In the genomic region with DNA sequence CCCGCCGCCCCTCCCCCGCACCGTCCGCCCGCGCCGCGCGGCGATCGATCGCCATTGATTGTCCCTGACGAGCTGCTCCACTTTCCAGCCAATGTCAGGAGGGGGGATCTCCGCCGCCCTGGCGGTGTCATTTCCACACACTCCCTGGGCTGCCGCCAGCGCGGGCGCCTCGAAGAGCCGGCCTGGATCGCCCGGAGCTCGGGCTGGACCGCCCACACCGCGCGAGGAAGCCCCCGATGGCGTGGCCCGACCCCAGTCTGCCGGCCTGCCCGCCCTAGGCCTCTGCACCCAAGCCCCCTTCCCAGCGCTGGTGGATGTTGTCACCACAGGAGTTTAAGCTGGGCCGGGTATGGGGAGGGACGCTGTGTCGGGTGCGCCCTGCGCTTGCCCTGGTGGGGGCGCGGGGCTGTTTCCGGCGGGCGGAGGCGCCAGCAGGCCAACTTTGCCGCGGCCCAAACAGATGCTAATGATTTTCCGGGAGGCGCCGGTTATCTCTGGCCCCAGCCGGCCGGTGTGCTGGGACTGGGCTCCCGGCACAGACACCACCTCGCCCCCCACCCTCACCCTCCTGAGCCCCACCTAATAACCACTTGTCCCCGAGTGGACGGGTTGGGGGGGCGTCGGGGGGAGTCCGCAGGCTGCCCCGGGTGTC, we compare ENCODE assay signal across 8 cellular contexts. TPM values are rescaled to one million over a fixed set of nuclear protein-coding genes. Genes with fewer than 3 reads are reported as not detected.
DNase-seq lines count a peak whose midpoint lies in the region; ATAC-seq and TF ChIP-seq lines count a peak whose summit lies in the region.

No MANE protein-coding gene starts in this region.

- H3K9me3 ChIP-seq in OCI-LY1 (ENCODE audit: low read length) (no peaks in the 10 kb centered on the region), adipocyte (ENCODE audit: control insufficient read depth, low read length) (no peaks in the 10 kb centered on the region), neuron (ENCODE audit: low read length) (no peaks in the 10 kb centered on the region)

- no peaks in the 10 kb centered on the region for H4K20me1 ChIP-seq in OCI-LY1 (ENCODE audit: insufficient read depth, low read length)

- H3K27me3 ChIP-seq in OCI-LY1 (ENCODE audit: insufficient read depth, low read length): no peaks in the 10 kb centered on the region
- no peaks in the 10 kb centered on the region for H3K27me3 ChIP-seq in adipocyte (replicated peaks; ENCODE audit: control insufficient read depth, insufficient read depth, low read length)
- H3K27me3 ChIP-seq in neuron (ENCODE audit: insufficient read depth, low read length): no peaks in the 10 kb centered on the region

- peaks cover 70% of the 10 kb centered on the region for H3K4me1 Mint-ChIP-seq in glutamatergic neuron (ENCODE audit: low read depth, unreplicated experiment)

- H3K27ac Mint-ChIP-seq in glutamatergic neuron (ENCODE audit: unreplicated experiment): peak overlapping the region; percentile 100

- peak; percentile 27 for TF ChIP-seq CTCF in GM13977 (IDR thresholded peaks at IDR 0.05; ENCODE audit: extremely low read depth, insufficient read depth, missing control alignments)
- peak; percentile 36; the same call in 1 of the 2 replicates for TF ChIP-seq CTCF in OCI-LY1 (IDR thresholded peaks at IDR 0.05; ENCODE audit: low read length)
- peak; percentile 25 for TF ChIP-seq CTCF in glutamatergic neuron (IDR thresholded peaks at IDR 0.05; ENCODE audit: partially characterized antibody, unreplicated experiment)

- H3K36me3 Mint-ChIP-seq in glutamatergic neuron (ENCODE audit: unreplicated experiment): no peaks in the 10 kb centered on the region

- peak overlapping the region; percentile 98 for H3K27ac ChIP-seq in OCI-LY1 (ENCODE audit: low read depth, low read length, poor library complexity, severe bottlenecking)

- peak overlapping the region; percentile 98 for H3K4me2 ChIP-seq in OCI-LY1 (ENCODE audit: low read length)

- peaks cover 32% of the 10 kb centered on the region for H3K9me3 Mint-ChIP-seq in glutamatergic neuron (ENCODE audit: unreplicated experiment)

- peaks cover 19% of the 10 kb centered on the region for H3K27me3 Mint-ChIP-seq in glutamatergic neuron (ENCODE audit: unreplicated experiment)

- H3F3A ChIP-seq in OCI-LY1 (ENCODE audit: insufficient read depth, low read length): 0 out of 2 replicates have a peak, but pooled peaks cover 6% of the 10 kb centered on the region

- no peaks in the 10 kb centered on the region for H3K36me3 ChIP-seq in OCI-LY1 (ENCODE audit: insufficient read depth, low read length)
- no peaks in the 10 kb centered on the region for H3K36me3 ChIP-seq in adipocyte (ENCODE audit: control insufficient read depth, insufficient read depth, low read length, severe bottlenecking)
- peaks cover under 1% of the 10 kb centered on the region for H3K36me3 ChIP-seq in neuron (ENCODE audit: insufficient read depth, low read length)

- peak overlapping the region; percentile 85 for H3K4me3 Mint-ChIP-seq in glutamatergic neuron (ENCODE audit: unreplicated experiment)

- H2AFZ ChIP-seq in OCI-LY1 (ENCODE audit: low read length) (no peak overlapping the region), neuron (ENCODE audit: low read depth, low read length) (no peak overlapping the region)

- no peaks in the 10 kb centered on the region for H3K9me2 ChIP-seq in OCI-LY1 (ENCODE audit: low read depth, low read length)

- H3K9ac ChIP-seq in OCI-LY1 (ENCODE audit: low read length) (peak overlapping the region; percentile 75), adipocyte (ENCODE audit: low read length) (peak overlapping the region; percentile 91)

- H3K4me3 ChIP-seq in OCI-LY1 (ENCODE audit: low read depth, low read length, poor library complexity, severe bottlenecking): peak overlapping the region; percentile 63
- H3K4me3 ChIP-seq in adipocyte (ENCODE audit: low read length): peak overlapping the region; percentile 74
- H3K4me3 ChIP-seq in neuron (ENCODE audit: low read length): peak overlapping the region; percentile 43

- peak; percentile 92 for DNase-seq in AG08395 (ENCODE audit: low spot score)
- peak; percentile 87 for DNase-seq in GM13977 (ENCODE audit: low spot score)
- DNase-seq in HT-29 (ENCODE audit: low spot score): peak; percentile 77
- peak; percentile 93 for DNase-seq in adipocyte (ENCODE audit: low read depth)
- peak; percentile 94 for DNase-seq in glutamatergic neuron

- ATAC-seq in HG02678 (IDR thresholded peaks at IDR 0.05; ENCODE audit: unreplicated experiment): no peak

- in situ Hi-C loops in GM13977 (cut with MboI; ENCODE audit: low pct_unique_long_range_greater_than_20kb, low sequenced_read_pairs, unreplicated experiment): loop anchor here (10.0 kb wide), 2 partner anchors 57 to 127 kb away; no protein-coding TSS in a partner anchor

- H3K4me1 ChIP-seq in OCI-LY1 (ENCODE audit: insufficient read depth, low read length, severe bottlenecking) (peaks cover 67% of the 10 kb centered on the region), adipocyte (ENCODE audit: control insufficient read depth, insufficient read depth, low read length) (peaks cover 58% of the 10 kb centered on the region), neuron (ENCODE audit: insufficient read depth, low read length) (peaks cover 38% of the 10 kb centered on the region)

- no peaks in the 10 kb centered on the region for H3K79me2 ChIP-seq in OCI-LY1 (ENCODE audit: insufficient read depth, low read length)

RNA-seq across cellular contexts. Expression of gene CXXC5, which starts 10.6 kb away (rescaled TPM):
- total RNA-seq in HT-29 (2014; rRNA removed; shearing (Covaris generic)): 211 and 220 TPM in 2 replicates
- 130 TPM for total RNA-seq in glutamatergic neuron (ENCODE audit: unreplicated experiment)
